8 cellular contexts compared by ENCODE assay signal in the genomic region with DNA sequence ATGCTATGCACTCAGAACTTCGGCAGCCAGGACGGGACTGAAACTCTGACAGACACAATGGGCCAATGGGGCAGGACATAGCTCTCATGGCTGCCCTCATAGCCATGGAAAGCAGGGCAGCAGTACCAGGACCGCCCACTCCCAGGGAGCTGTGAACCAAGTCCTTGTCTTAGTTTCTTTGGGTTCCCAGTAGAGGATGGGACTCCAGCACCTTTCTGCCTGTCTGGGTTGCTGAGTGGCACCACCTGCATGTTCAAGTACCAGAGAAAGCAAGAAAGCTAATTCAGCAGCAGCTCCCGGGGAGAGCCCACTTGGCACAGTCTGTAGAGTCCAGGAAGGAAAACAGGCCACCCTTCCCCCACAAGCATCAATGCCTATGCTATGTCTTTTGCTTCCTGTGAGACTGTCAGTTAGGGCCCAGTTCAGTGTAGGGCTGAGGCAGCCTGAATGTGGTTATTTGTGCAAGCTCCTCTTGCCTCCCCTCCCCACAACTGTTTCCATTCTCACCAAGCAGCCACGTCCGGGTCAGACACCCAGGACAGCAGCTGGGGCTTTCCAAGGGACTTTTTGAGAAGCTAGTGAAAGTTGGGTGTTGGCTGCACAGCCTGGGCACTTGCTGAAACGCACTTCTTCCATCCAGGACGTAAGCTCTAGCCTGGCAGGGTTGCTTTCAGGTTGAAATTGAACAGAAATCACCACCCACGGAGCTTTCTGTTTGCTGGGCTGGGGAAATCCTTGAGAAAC. TPM values are rescaled to one million over a fixed set of nuclear protein-coding genes. Genes with fewer than 3 reads are reported as not detected.
DNase-seq lines count a peak whose midpoint lies in the region; ATAC-seq and TF ChIP-seq lines count a peak whose summit lies in the region.

No MANE protein-coding gene starts in this region.

- TF ChIP-seq CTCF in GM20000 (IDR thresholded peaks at IDR 0.05; ENCODE audit: extremely low read depth, missing control alignments) = no peak
- TF ChIP-seq CTCF in IMR-90 (conservative IDR thresholded peaks at IDR 0.05; ENCODE audit: low read depth, low read length) = no peak

- H3K9me3 Mint-ChIP-seq in CD4-positive, CD25-positive, alpha-beta regulatory T cell = no peaks in the 10 kb centered on the region

- H3K23ac ChIP-seq in IMR-90 (ENCODE audit: low read depth, low read length) = no peak overlapping the region

- H3K27me3 Mint-ChIP-seq in CD4-positive, CD25-positive, alpha-beta regulatory T cell = no peaks in the 10 kb centered on the region

- ATAC-seq in CD4-positive, CD25-positive, alpha-beta regulatory T cell (ENCODE audit: low read depth in 2 of 2) = peak; percentile 77
- peak; percentile 49 for ATAC-seq in IMR-90 (ENCODE audit: low read depth)
- peak; percentile 52 for ATAC-seq in left ventricle myocardium superior

- no peak overlapping the region for H2BK20ac ChIP-seq in IMR-90 (ENCODE audit: low read depth, low read length)

- dilution Hi-C loops in IMR-90 (cut with HindIII; ENCODE audit: low sequenced_read_pairs, unreplicated experiment) = no loop called here

- peaks cover 15 to 22% of the 10 kb centered on the region in 2 experiments for H3K79me1 ChIP-seq in IMR-90 (ENCODE audit: low read depth in 1 of 2, low read length in 2 of 2)

- WGBS in IMR-90 (ENCODE audit: extremely low coverage in 2 of 2, insufficient read length in 1 of 2), 2 experiments = 100% methylated on average over 3 of the region's 9 CpGs; no CpG with 5 or more reads in 1 of the 2 experiments

- CTCF ChIA-PET in IMR-90 (lab: Yijun Ruan, JAX) = interaction anchor here (1.6 kb wide), 1 partner anchor 27 kb away, joined by 3 read pairs; no protein-coding TSS in a partner anchor

- no peak overlapping the region for H4K5ac ChIP-seq in IMR-90 (ENCODE audit: low read depth, low read length)

- no TSS peak for BruUV-seq in IMR-90 (replicated peaks; lab: Mats Ljungman, UMichigan)

- peak overlapping the region; percentile 93 to 100 (median 97) for H3K27ac Mint-ChIP-seq in CD4-positive, CD25-positive, alpha-beta regulatory T cell

- POLR2A ChIA-PET in IMR-90 (lab: Charles Lee; ENCODE audit: unreplicated experiment) = interaction anchor here (1.3 kb wide), 1 partner anchor 8 kb away, joined by 5 read pairs; a partner anchor contains a TSS

- no peak overlapping the region for H2BK5ac ChIP-seq in IMR-90 (ENCODE audit: low read depth, low read length, poor library complexity, severe bottlenecking)

- H4K8ac ChIP-seq in IMR-90 (ENCODE audit: low read depth in 2 of 2, low read length in 2 of 2) = no peak overlapping the region

- H3K4me3 ChIP-seq in CD4-positive, CD25-positive, alpha-beta regulatory T cell (ENCODE audit: low read depth, low read length) = peak overlapping the region; percentile 83
- no peak overlapping the region for H3K4me3 ChIP-seq in IMR-90 (ENCODE audit: insufficient read depth, low read depth, low read length)

- no peak overlapping the region for H3K18ac ChIP-seq in IMR-90 (ENCODE audit: low read depth, low read length)

- no peak overlapping the region for H2BK15ac ChIP-seq in IMR-90 (ENCODE audit: low read depth, low read length)

- no peak overlapping the region for H3K9ac ChIP-seq in IMR-90 (ENCODE audit: low read depth, low read length)

- H2AK5ac ChIP-seq in IMR-90 (ENCODE audit: low read depth, low read length) = no peak overlapping the region

- H3K36me3 ChIP-seq in CD4-positive, CD25-positive, alpha-beta regulatory T cell (ENCODE audit: control insufficient read depth, insufficient read depth, low read length) = peaks cover 41% of the 10 kb centered on the region
- peaks cover 41% of the 10 kb centered on the region for H3K36me3 ChIP-seq in IMR-90 (ENCODE audit: control insufficient read depth, insufficient read depth, low read length)

- peaks cover 16% of the 10 kb centered on the region for H3K9me1 ChIP-seq in IMR-90 (ENCODE audit: insufficient read depth, low read length)

- H3K9me3 ChIP-seq in CD4-positive, CD25-positive, alpha-beta regulatory T cell (ENCODE audit: control insufficient read depth in 2 of 2, low read length in 2 of 2) = no peaks in the 10 kb centered on the region
- H3K9me3 ChIP-seq in IMR-90 (ENCODE audit: control insufficient read depth, insufficient read depth, low read length) = no peaks in the 10 kb centered on the region

- H4K91ac ChIP-seq in IMR-90 (ENCODE audit: insufficient read depth, low read depth, low read length) = no peak overlapping the region

- H3K4me2 ChIP-seq in IMR-90 (ENCODE audit: low read depth, low read length) = no peak overlapping the region

- intact Hi-C loops in IMR-90 (cut with micrococcal nuclease) = no loop called here
- intact Hi-C loops in left ventricle myocardium superior (cut with micrococcal nuclease) = no loop called here

- peaks cover 31% of the 10 kb centered on the region for H3K36me3 Mint-ChIP-seq in CD4-positive, CD25-positive, alpha-beta regulatory T cell

- H3K4me3 Mint-ChIP-seq in CD4-positive, CD25-positive, alpha-beta regulatory T cell = peak overlapping the region; percentile 90 to 99 (median 94)

- H4K20me1 ChIP-seq in IMR-90 (ENCODE audit: insufficient read depth, low read length) = no peaks in the 10 kb centered on the region

- no peak overlapping the region for H3K56ac ChIP-seq in IMR-90 (ENCODE audit: extremely low read depth, insufficient read depth, low read length)

- H2AFZ ChIP-seq in IMR-90 (replicated peaks; ENCODE audit: low read length, poor library complexity) = no peak overlapping the region

- TF ChIP-seq POLR2A in IMR-90 (IDR thresholded peaks at IDR 0.05; ENCODE audit: low read depth, low read length) = no peak

- no peak overlapping the region for H3K4ac ChIP-seq in IMR-90 (ENCODE audit: low read depth, low read length)

- no peak overlapping the region for H2AK9ac ChIP-seq in IMR-90 (replicated peaks; ENCODE audit: low read depth, low read length, poor library complexity)

- TF ChIP-seq RAD21 in IMR-90 (IDR thresholded peaks at IDR 0.05; ENCODE audit: low read length) = no peak

- H3K27me3 ChIP-seq in CD4-positive, CD25-positive, alpha-beta regulatory T cell (ENCODE audit: control insufficient read depth, insufficient read depth, low read length) = no peaks in the 10 kb centered on the region
- no peaks in the 10 kb centered on the region for H3K27me3 ChIP-seq in IMR-90 (ENCODE audit: control insufficient read depth, insufficient read depth, low read length)

- no peak overlapping the region for H2BK120ac ChIP-seq in IMR-90 (ENCODE audit: low read depth, low read length)

- no peak overlapping the region for H3K14ac ChIP-seq in IMR-90 (replicated peaks; ENCODE audit: low read depth, low read length)

- H3K27ac ChIP-seq in CD4-positive, CD25-positive, alpha-beta regulatory T cell (ENCODE audit: insufficient read depth, low read length, poor library complexity, severe bottlenecking) = peak overlapping the region; percentile 99
- H3K27ac ChIP-seq in IMR-90 (ENCODE audit: insufficient read depth, low read length) = no peak overlapping the region

- peak; percentile 83 to 94 (median 84) for DNase-seq in CD4-positive, CD25-positive, alpha-beta regulatory T cell
- DNase-seq in GM20000 (ENCODE audit: low spot score) (peak; percentile 78), IMR-90 (no peak), left ventricle myocardium superior (no peak), HuH-7.5 (ENCODE audit: low spot score) (no peak), ecto neural progenitor cell (ENCODE audit: low spot score) (no peak)
- DNase-seq in activated CD4-positive, alpha-beta T cell treated with anti-CD3 and anti-CD28 coated beads, Interleukin-2, amount 50 U/mL, for 24 hours (ENCODE audit: low read depth in 1 of 2, low spot score in 1 of 2) = peak; percentile 74 to 93
- peak; percentile 91 for DNase-seq in stimulated activated CD8-positive, alpha-beta memory T cell treated with anti-CD3 and anti-CD28 coated beads, Interleukin-4, amount 100 ng/mL, for 48 hours

- in situ Hi-C loops in IMR-90 (cut with MboI; ENCODE audit: low sequenced_read_pairs) = loop anchor here (25.0 kb wide), 1 partner anchor 482 kb away; a partner anchor contains a TSS

- H3K4me1 ChIP-seq in CD4-positive, CD25-positive, alpha-beta regulatory T cell (ENCODE audit: control insufficient read depth, insufficient read depth, low read length, poor library complexity, severe bottlenecking) = peaks cover 72% of the 10 kb centered on the region
- H3K4me1 ChIP-seq in IMR-90 (ENCODE audit: control insufficient read depth, insufficient read depth, low read length) = peaks cover 8% of the 10 kb centered on the region

- peaks cover 18 to 97% (median 69%) of the 10 kb centered on the region in 4 donors for H3K4me1 Mint-ChIP-seq in CD4-positive, CD25-positive, alpha-beta regulatory T cell

TF ChIP-seq in IMR-90, 13 proteins besides CTCF, POLR2A, EP300 and RAD21 (continues in another document):
- TF ChIP-seq CHD1 (IDR thresholded peaks at IDR 0.05; ENCODE audit: low read depth, low read length) (no peak), MAFK (IDR thresholded peaks at IDR 0.05; ENCODE audit: low read depth, low read length) (no peak), RCOR1 (IDR thresholded peaks at IDR 0.05; ENCODE audit: insufficient replicate concordance, low read length) (no peak), RFX5 (IDR thresholded peaks at IDR 0.05; ENCODE audit: low read depth, low read length) (no peak), NFE2L2 (IDR thresholded peaks at IDR 0.05; ENCODE audit: low read depth, low read length) (no peak), FOS (IDR thresholded peaks at IDR 0.05; ENCODE audit: low read depth, low read length) (no peak), SMC3 (IDR thresholded peaks at IDR 0.05; ENCODE audit: low read depth, low read length) (no peak)

RNA-seq across cellular contexts. Expression of a gene that starts 7.8 kb away (rescaled TPM):
- 52.6 TPM for total RNA-seq in CD4-positive, CD25-positive, alpha-beta regulatory T cell
- 100 to 1,000 TPM; 123 to 177 (median 136) TPM for polyA plus RNA-seq in CD4-positive, CD25-positive, alpha-beta regulatory T cell
- total RNA-seq in IMR-90 (2012; rRNA removed) (51.6 and 83.6 TPM in 2 replicates), left ventricle myocardium superior (62.2 TPM)
- 97.3 and 129 TPM in 2 replicates for polyA plus RNA-seq in IMR-90 (2012; rRNA removed)
- polyA plus RNA-seq in IMR-90 (2012; cell fraction: cytosol; rRNA removed) = 64.1 and 109 TPM in 2 replicates
- 30.0 and 85.6 TPM in 2 replicates for polyA plus RNA-seq in IMR-90 (2012; cell fraction: nucleus; rRNA removed; ENCODE audit: low replicate concordance)

RNA-seq across cellular contexts. Expression of a gene that starts 15.6 kb away (rescaled TPM):
- total RNA-seq in CD4-positive, CD25-positive, alpha-beta regulatory T cell = 47.4 TPM
- 1 to 10 TPM in 2 of 4 donors, under 1 TPM in 2; 0.73 to 1.6 (median 0.92) TPM for polyA plus RNA-seq in CD4-positive, CD25-positive, alpha-beta regulatory T cell
- total RNA-seq in IMR-90 (2012; rRNA removed) = 0.56 and 0.90 TPM in 2 replicates
- polyA plus RNA-seq in IMR-90 (2012; rRNA removed) = 1.2 and 1.6 TPM in 2 replicates
- polyA plus RNA-seq in IMR-90 (2012; cell fraction: cytosol; rRNA removed) = 0.18 and 0.74 TPM in 2 replicates
- polyA plus RNA-seq in IMR-90 (2012; cell fraction: nucleus; rRNA removed; ENCODE audit: low replicate concordance) = 9.6 and 10.6 TPM in 2 replicates
- total RNA-seq in left ventricle myocardium superior = 18.8 TPM

Comparison
In these comparisons a context has a peak if more than half of its experiments do, and no peak if none do; other contexts are left out.
1. DNase-seq: peak in CD4-positive, CD25-positive, alpha-beta regulatory T cell (3 of 3), GM20000 (single experiment), activated CD4-positive, alpha-beta T cell treated with anti-CD3 and anti-CD28 coated beads, Interleukin-2, amount 50 U/mL, for 24 hours (2 of 2) and stimulated activated CD8-positive, alpha-beta memory T cell treated with anti-CD3 and anti-CD28 coated beads, Interleukin-4, amount 100 ng/mL, for 48 hours (single experiment); none in IMR-90 (single experiment), left ventricle myocardium superior (single experiment), HuH-7.5 (single experiment) and ecto neural progenitor cell (single experiment).
2. RNA of a gene that starts 15.6 kb away (total RNA-seq): 47.4 TPM in CD4-positive, CD25-positive, alpha-beta regulatory T cell (single experiment) and 18.8 TPM in left ventricle myocardium superior (single experiment); 0.56 to 0.90 TPM in IMR-90; every median in the first group is over 10 times any median in the second.
3. Peak in every context shown above with its lines, with median percentiles within 50 percentile points of each other: ATAC-seq.